9 cellular contexts compared by ENCODE assay signal in genomic region chr6:81751388-81752083, GRCh38. TPM values are rescaled to one million over a fixed set of nuclear protein-coding genes. Genes with fewer than 3 reads are reported as not detected.
A peak's percentile ranks its signal among the peaks of the same experiment; 100 is the strongest.
DNase-seq lines count a peak whose midpoint lies in the region; ATAC-seq, FAIRE-seq and TF ChIP-seq lines count a peak whose summit lies in the region.
"Had no signal": no experiment of that assay in that cellular context is flagged by ENCODE, and none has a peak within 500 bp of the region (broad histone marks: within the 10 kb centered on the region; RNA-seq: fewer than 3 reads in every experiment).

No MANE protein-coding gene starts in this region.

- no peaks in the 10 kb centered on the region for H3K9me3 ChIP-seq in heart right ventricle

- H3K9me3 Mint-ChIP-seq in activated naive CD8-positive, alpha-beta T cell treated with anti-CD3 and anti-CD28 coated beads, Interleukin-2, amount 50 U/mL, for 24 hours: no peaks in the 10 kb centered on the region

- FAIRE-seq in RCC 7860 (lab: Jason Lieb, UNC): no peak

- peak overlapping the region; percentile 87 to 99 (median 96) for H3K27ac ChIP-seq in heart right ventricle
- H3K27ac ChIP-seq: BLaER1 had no signal

- WGBS in heart right ventricle, 2 donors: 4 to 6% methylated on average over 65 of the region's 65 CpGs

- no peak for ATAC-seq in activated naive CD8-positive, alpha-beta T cell treated with anti-CD3 and anti-CD28 coated beads, Interleukin-2, amount 50 U/mL, for 24 hours
- ATAC-seq in heart right ventricle (peak in 7 of 8 donors; percentile 3 to 18 (median 11)), GM21825 (IDR thresholded peaks at IDR 0.05; ENCODE audit: unreplicated experiment) (no peak), HG02623 (IDR thresholded peaks at IDR 0.05; ENCODE audit: unreplicated experiment) (no peak)

- H3K4me3 ChIP-seq in heart right ventricle: peak overlapping the region; percentile 73 to 96 (median 82)
- H3K4me3 ChIP-seq: BLaER1 had no signal

- peaks cover 3% of the 10 kb centered on the region for H3K36me3 Mint-ChIP-seq in activated naive CD8-positive, alpha-beta T cell treated with anti-CD3 and anti-CD28 coated beads, Interleukin-2, amount 50 U/mL, for 24 hours (ENCODE audit: low read depth)

- DNase-seq in NCI-H1417 (lab: John Stamatoyannopoulos, UW) (peak; percentile 5 to 79 (median 74)), NCI-H1417 treated with DMSO at 0.1 percent for 48 hours (lab: John Stamatoyannopoulos, UW) (no peak), RCC 7860 (ENCODE audit: low spot score) (peak; percentile 4), heart right ventricle (peak; percentile 53 to 75), posterior cingulate gyrus (peak in 8 of 10 donors; percentile 10 to 88 (median 32))
- peak; percentile 33 for DNase-seq in activated naive CD8-positive, alpha-beta T cell treated with anti-CD3 and anti-CD28 coated beads, Interleukin-2, amount 50 U/mL, for 24 hours

- peak overlapping the region; percentile 87 for H3K4me3 Mint-ChIP-seq in activated naive CD8-positive, alpha-beta T cell treated with anti-CD3 and anti-CD28 coated beads, Interleukin-2, amount 50 U/mL, for 24 hours

- TF ChIP-seq CTCF in heart right ventricle (IDR thresholded peaks at IDR 0.05): no peak

- H3K27me3 Mint-ChIP-seq in activated naive CD8-positive, alpha-beta T cell treated with anti-CD3 and anti-CD28 coated beads, Interleukin-2, amount 50 U/mL, for 24 hours: peaks cover 17% of the 10 kb centered on the region

- H3K4me1 Mint-ChIP-seq in activated naive CD8-positive, alpha-beta T cell treated with anti-CD3 and anti-CD28 coated beads, Interleukin-2, amount 50 U/mL, for 24 hours: peaks cover 36% of the 10 kb centered on the region

- intact Hi-C loops in heart right ventricle (cut with DNase I) (loop anchor here (2.0 to 10.0 kb wide), 26 partner anchors 81 to 1537 kb away; no protein-coding TSS in a partner anchor), posterior cingulate gyrus (cut with DNase I) (loop anchor here (10.0 kb wide), 3 partner anchors 143 to 1417 kb away; no protein-coding TSS in a partner anchor)

- peak overlapping the region; percentile 86 for H3K27ac Mint-ChIP-seq in activated naive CD8-positive, alpha-beta T cell treated with anti-CD3 and anti-CD28 coated beads, Interleukin-2, amount 50 U/mL, for 24 hours

- H3K27me3 ChIP-seq in heart right ventricle: no peaks in the 10 kb centered on the region
- H3K27me3 ChIP-seq: BLaER1 had no signal

- peaks cover 3 to 53% (median 28%) of the 10 kb centered on the region in 9 donors for H3K4me1 ChIP-seq in heart right ventricle
- H3K4me1 ChIP-seq: BLaER1 had no signal

- H3K36me3 ChIP-seq in heart right ventricle: peaks cover 0 to 35% (median 0%) of the 10 kb centered on the region in 9 donors
- H3K36me3 ChIP-seq: BLaER1 had no signal

RNA-seq across cellular contexts. Expression of gene TENT5A, which starts 0.9 kb away (rescaled TPM):
- 10 to 100 TPM; 37.0 to 72.1 (median 46.9) TPM for total RNA-seq in heart right ventricle
- 10 to 100 TPM; 17.3 to 21.9 TPM for polyA plus RNA-seq in heart right ventricle

Comparison
In these comparisons a context has a peak if more than half of its experiments do, and no peak if none do; other contexts are left out.
1. ATAC-seq: peak in heart right ventricle (7 of 8); none in activated naive CD8-positive, alpha-beta T cell treated with anti-CD3 and anti-CD28 coated beads, Interleukin-2, amount 50 U/mL, for 24 hours (single experiment), GM21825 (single experiment) and HG02623 (single experiment).